26 cellular contexts compared by ENCODE assay signal in genomic region chr14:89202413-89202812, GRCh38.
DNase-seq lines count a peak whose midpoint lies in the region; ATAC-seq lines count a peak whose summit lies in the region.
"Had no signal": no experiment of that assay in that cellular context is flagged by ENCODE, and none has a peak within 500 bp of the region (broad histone marks: within the 10 kb centered on the region; RNA-seq: fewer than 3 reads in every experiment).

No MANE protein-coding gene starts in this region.

- peaks cover 66% of the 10 kb centered on the region for H3K36me3 Mint-ChIP-seq in stimulated activated naive CD8-positive, alpha-beta T cell treated with anti-CD3 and anti-CD28 coated beads, Interleukin-15, Interleukin-2, amounts not matched to agents 100 ng/mL and 50 ng/mL, for 24 hours (ENCODE audit: low read depth)
- H3K36me3 Mint-ChIP-seq in T-helper 17 cell (ENCODE audit: low read depth): no peaks in the 10 kb centered on the region

- no peak for DNase-seq in stimulated activated naive CD8-positive, alpha-beta T cell treated with anti-CD3 and anti-CD28 coated beads, Interleukin-15, amount 100 ng/mL, for 72 hours
- DNase-seq in T-helper 17 cell: no peak
- peak; percentile 45 for DNase-seq in islet precursor cell
- DNase-seq in SK-N-DZ (ENCODE audit: low spot score): no peak
- no peak for DNase-seq in NCI-H69 (lab: John Stamatoyannopoulos, UW)
- DNase-seq: activated CD4-positive, alpha-beta T cell treated with anti-CD3 and anti-CD28 coated beads, Interleukin-2, amount 10 ng/mL, durations not matched to agents 24 days and 14 days; activated naive CD4-positive, alpha-beta T cell; activated T-cell treated with anti-CD3 and anti-CD28 coated beads, Interleukin-2, amount 50 U/mL, for 48 hours; cortex of kidney; hypothalamus; Karpas-422; left lung; naive thymus-derived CD8-positive, alpha-beta T cell; NCI-H1694; NCI-H526; SHP77 treated with DMSO at 0.1 percent for 48 hours; small intestine; stimulated activated CD4-positive, alpha-beta T cell treated with anti-CD3 and anti-CD28 coated beads, Interleukin-2, amount 100 ng/mL, for 24 hours; SW 1271; T1000; trophoblast cell had no signal

- peaks cover 69% of the 10 kb centered on the region for H3K4me1 Mint-ChIP-seq in stimulated activated naive CD8-positive, alpha-beta T cell treated with anti-CD3 and anti-CD28 coated beads, Interleukin-15, Interleukin-2, amounts not matched to agents 100 ng/mL and 50 ng/mL, for 24 hours (ENCODE audit: low read depth)
- peaks cover 76% of the 10 kb centered on the region for H3K4me1 Mint-ChIP-seq in stimulated activated naive CD8-positive, alpha-beta T cell treated with anti-CD3 and anti-CD28 coated beads, Interleukin-15, amount 100 ng/mL, for 72 hours
- peaks cover 32% of the 10 kb centered on the region for H3K4me1 Mint-ChIP-seq in T-helper 17 cell

- no peak for ATAC-seq in stimulated activated naive CD8-positive, alpha-beta T cell treated with anti-CD3 and anti-CD28 coated beads, Interleukin-15, amount 100 ng/mL, for 72 hours
- ATAC-seq in T-helper 17 cell: no peak
- no peak for ATAC-seq in GM21737 (IDR thresholded peaks at IDR 0.05; ENCODE audit: unreplicated experiment)
- ATAC-seq: left lung, Panc1 had no signal

- H3K27ac Mint-ChIP-seq in stimulated activated naive CD8-positive, alpha-beta T cell treated with anti-CD3 and anti-CD28 coated beads, Interleukin-15, Interleukin-2, amounts not matched to agents 100 ng/mL and 50 ng/mL, for 24 hours: peak overlapping the region; percentile 49
- no peak overlapping the region for H3K27ac Mint-ChIP-seq in stimulated activated naive CD8-positive, alpha-beta T cell treated with anti-CD3 and anti-CD28 coated beads, Interleukin-15, amount 100 ng/mL, for 72 hours
- H3K27ac Mint-ChIP-seq in T-helper 17 cell: peak overlapping the region; percentile 27
- H3K27ac Mint-ChIP-seq: mesothelial cell of epicardium had no signal

- H3K4me3 Mint-ChIP-seq in stimulated activated naive CD8-positive, alpha-beta T cell treated with anti-CD3 and anti-CD28 coated beads, Interleukin-15, Interleukin-2, amounts not matched to agents 100 ng/mL and 50 ng/mL, for 24 hours: no peak overlapping the region
- H3K4me3 Mint-ChIP-seq in stimulated activated naive CD8-positive, alpha-beta T cell treated with anti-CD3 and anti-CD28 coated beads, Interleukin-15, amount 100 ng/mL, for 72 hours: no peak overlapping the region
- no peak overlapping the region for H3K4me3 Mint-ChIP-seq in T-helper 17 cell
- H3K4me3 Mint-ChIP-seq: activated CD4-positive, alpha-beta T cell treated with anti-CD3 and anti-CD28 coated beads, Interleukin-2, amount 10 ng/mL, durations not matched to agents 24 days and 14 days; mesothelial cell of epicardium had no signal

- no peaks in the 10 kb centered on the region for H3K27me3 Mint-ChIP-seq in stimulated activated naive CD8-positive, alpha-beta T cell treated with anti-CD3 and anti-CD28 coated beads, Interleukin-15, Interleukin-2, amounts not matched to agents 100 ng/mL and 50 ng/mL, for 24 hours
- H3K27me3 Mint-ChIP-seq in stimulated activated naive CD8-positive, alpha-beta T cell treated with anti-CD3 and anti-CD28 coated beads, Interleukin-15, amount 100 ng/mL, for 72 hours: no peaks in the 10 kb centered on the region
- H3K27me3 Mint-ChIP-seq in T-helper 17 cell: no peaks in the 10 kb centered on the region
- H3K27me3 Mint-ChIP-seq: activated CD4-positive, alpha-beta T cell treated with anti-CD3 and anti-CD28 coated beads, Interleukin-2, amount 10 ng/mL, durations not matched to agents 24 days and 14 days; naive thymus-derived CD8-positive, alpha-beta T cell had no signal

- H3K9me3 Mint-ChIP-seq in stimulated activated naive CD8-positive, alpha-beta T cell treated with anti-CD3 and anti-CD28 coated beads, Interleukin-15, Interleukin-2, amounts not matched to agents 100 ng/mL and 50 ng/mL, for 24 hours: peaks cover 6% of the 10 kb centered on the region
- no peaks in the 10 kb centered on the region for H3K9me3 Mint-ChIP-seq in stimulated activated naive CD8-positive, alpha-beta T cell treated with anti-CD3 and anti-CD28 coated beads, Interleukin-15, amount 100 ng/mL, for 72 hours
- H3K9me3 Mint-ChIP-seq: mesothelial cell of epicardium had no signal

- H3K9me3 ChIP-seq in T-helper 17 cell (ENCODE audit: control insufficient read depth, low read length, poor library complexity, severe bottlenecking): no peaks in the 10 kb centered on the region
- H3K9me3 ChIP-seq: esophagus muscularis mucosa, left lung had no signal

Comparison
In these comparisons a context has a peak if more than half of its experiments do, and no peak if none do; other contexts are left out.
1. H3K27ac Mint-ChIP-seq: peak in stimulated activated naive CD8-positive, alpha-beta T cell treated with anti-CD3 and anti-CD28 coated beads, Interleukin-15, Interleukin-2, amounts not matched to agents 100 ng/mL and 50 ng/mL, for 24 hours (single experiment) and T-helper 17 cell (single experiment); none in stimulated activated naive CD8-positive, alpha-beta T cell treated with anti-CD3 and anti-CD28 coated beads, Interleukin-15, amount 100 ng/mL, for 72 hours (0 of 2).